ENCODE assay signal across 26 cellular contexts in the genomic region with DNA sequence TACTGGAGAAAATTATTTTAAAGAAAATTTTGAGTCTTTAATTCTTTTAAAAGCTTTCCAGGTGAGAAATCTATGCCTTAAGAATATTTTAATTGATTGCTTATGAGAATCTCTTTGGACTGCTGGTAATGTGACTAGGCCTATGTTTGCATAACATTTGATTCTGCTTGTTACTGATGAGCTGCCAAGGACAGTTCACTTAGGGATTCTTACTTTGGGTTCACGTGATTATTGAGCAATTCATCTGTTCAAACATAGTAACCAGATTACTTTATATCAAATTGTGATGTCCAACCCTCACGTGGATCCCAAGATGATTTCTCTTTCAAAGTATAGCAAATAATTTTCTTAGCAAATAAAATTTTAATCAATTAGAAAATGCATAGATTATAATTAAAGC.
"Had no signal": no experiment of that assay in that cellular context is flagged by ENCODE, and none has a peak within 500 bp of the region (broad histone marks: within the 10 kb centered on the region; RNA-seq: fewer than 3 reads in every experiment).

No MANE protein-coding gene starts in this region.

- H3K4me3 ChIP-seq: body of pancreas, cardiac muscle cell, lower lobe of right lung, sigmoid colon, thyroid gland, upper lobe of right lung had no signal

- H3K9me3 ChIP-seq: body of pancreas, lower lobe of right lung, sigmoid colon, thyroid gland, upper lobe of right lung had no signal

- H3K27me3 ChIP-seq: body of pancreas, cardiac muscle cell, foreskin keratinocyte, sigmoid colon, thyroid gland, upper lobe of right lung had no signal

- H3K36me3 ChIP-seq: cardiac muscle cell, lower lobe of right lung, sigmoid colon, thyroid gland, upper lobe of right lung, WERI-Rb-1 had no signal

- H3K27ac ChIP-seq: body of pancreas, cardiac muscle cell, foreskin keratinocyte, lower lobe of right lung, sigmoid colon, thyroid gland, upper lobe of right lung, WERI-Rb-1 had no signal

- ATAC-seq: activated CD8-positive, alpha-beta T cell treated with anti-CD3 and anti-CD28 coated beads for 36 hours; activated naive CD8-positive, alpha-beta T cell treated with anti-CD3 and anti-CD28 coated beads, Interleukin-2, amount 50 U/mL, for 24 hours; body of pancreas; foreskin keratinocyte; lower lobe of right lung; stimulated activated naive CD8-positive, alpha-beta T cell treated with anti-CD3 and anti-CD28 coated beads, Interleukin-15, Interleukin-2, amounts not matched to agents 100 U/mL and 50 U/mL, for 24 hours; upper lobe of right lung had no signal

- H3K4me1 ChIP-seq: body of pancreas, foreskin keratinocyte, lower lobe of right lung, sigmoid colon, thyroid gland, upper lobe of right lung had no signal

- DNase-seq: activated CD4-positive, alpha-beta T cell treated with anti-CD3 and anti-CD28 coated beads, Interleukin-2, amount 10 ng/mL, durations not matched to agents 7 days and 5 days; activated CD4-positive, CD25-positive, alpha-beta regulatory T cell treated with anti-CD3 and anti-CD28 coated beads, Interleukin-2, amount 50 U/mL, for 72 hours; activated CD8-positive, alpha-beta T cell treated with anti-CD3 and anti-CD28 coated beads for 36 hours; activated gamma-delta T cell; activated naive CD4-positive, alpha-beta T cell treated with anti-CD3 and anti-CD28 coated beads, Interleukin-2, amount 50 U/mL, for 16 hours; activated naive CD8-positive, alpha-beta T cell treated with anti-CD3 and anti-CD28 coated beads, Interleukin-2, amount 50 U/mL, for 24 hours; anterior cingulate cortex; body of pancreas; effector CD4-positive, alpha-beta T cell; foreskin keratinocyte; hypothalamus; islet precursor cell; left cardiac atrium; lower lobe of right lung; naive B cell; nucleus accumbens; posterior cingulate gyrus; sigmoid colon; stimulated activated CD4-positive, alpha-beta T cell treated with anti-CD3 and anti-CD28 coated beads, Interleukin-4, amount 100 ng/mL, for 24 hours; stimulated activated naive CD8-positive, alpha-beta T cell treated with anti-CD3 and anti-CD28 coated beads, Interleukin-15, Interleukin-2, amounts not matched to agents 100 U/mL and 50 U/mL, for 24 hours; substantia nigra; T-helper 1 cell; thyroid gland; upper lobe of right lung; WERI-Rb-1 had no signal
